In genomic region chr13:113411216-113412023, GRCh38 we compare ENCODE assay signal across 9 cellular contexts. TPM values are rescaled to one million over a fixed set of nuclear protein-coding genes. Genes with fewer than 3 reads are reported as not detected.
DNase-seq lines count a peak whose midpoint lies in the region; ATAC-seq and TF ChIP-seq lines count a peak whose summit lies in the region.
"Had no signal": no experiment of that assay in that cellular context is flagged by ENCODE, and none has a peak within 500 bp of the region (broad histone marks: within the 10 kb centered on the region; RNA-seq: fewer than 3 reads in every experiment).

No MANE protein-coding gene starts in this region.

- H3K4me3 ChIP-seq in PC-3 (ENCODE audit: low read length) (peak overlapping the region; percentile 73), trophoblast cell (ENCODE audit: low read depth, low read length) (no peak overlapping the region)

- intact Hi-C loops in PC-3 (cut with micrococcal nuclease) = no loop called here

- H2AFZ ChIP-seq in PC-3 (ENCODE audit: low read length) (peak overlapping the region; percentile 67), trophoblast cell (ENCODE audit: insufficient read depth, low read length, poor library complexity) (no peak overlapping the region)

- no peak overlapping the region for H3K4ac ChIP-seq in trophoblast cell (ENCODE audit: low read depth, low read length)

- H3K27ac ChIP-seq in PC-3 (ENCODE audit: low read length) = peak overlapping the region; percentile 100
- no peak overlapping the region for H3K27ac ChIP-seq in trophoblast cell (ENCODE audit: low read depth, low read length)

- H2AK5ac ChIP-seq in trophoblast cell (ENCODE audit: low read length) = peak overlapping the region; percentile 40

- peaks cover 20% of the 10 kb centered on the region for H3K4me1 ChIP-seq in PC-3 (ENCODE audit: insufficient read depth, low read length)
- H3K4me1 ChIP-seq in trophoblast cell (ENCODE audit: control insufficient read depth in 1 of 2, insufficient read depth in 2 of 2, low read length in 2 of 2) = peaks cover 10 to 12% of the 10 kb centered on the region in 2 experiments

- no peak overlapping the region for H3K14ac ChIP-seq in trophoblast cell (ENCODE audit: low read length)

- no peak overlapping the region for H3K18ac ChIP-seq in trophoblast cell (ENCODE audit: low read length)

- BruUV-seq in PC-3 (replicated peaks; lab: Mats Ljungman, UMichigan) = no TSS peak

- no peaks in the 10 kb centered on the region for H3K9me2 ChIP-seq in PC-3 (replicated peaks; ENCODE audit: low read length)

- H3K79me1 ChIP-seq in trophoblast cell (ENCODE audit: low read length) = no peaks in the 10 kb centered on the region

- DNase-seq in CD1c-positive myeloid dendritic cell (ENCODE audit: extremely low spot score) = peak; percentile 2
- peak; percentile 86 for DNase-seq in PC-3
- DNase-seq in trophoblast cell = peak in 1 of 2 donors; percentile 42
- no peak for DNase-seq in T-helper 9 cell
- no peak for DNase-seq in activated naive CD4-positive, alpha-beta T cell (lab: John Stamatoyannopoulos, UW)
- DNase-seq: NCI-H446 treated with DMSO at 0.1 percent for 48 hours had no signal

- POLR2A ChIA-PET in PC-3 (lab: Charles Lee; ENCODE audit: unreplicated experiment) = interaction anchor here (0.6 kb wide), 1 partner anchor 700 kb away, joined by 10 read pairs; no protein-coding TSS in a partner anchor

- H2BK5ac ChIP-seq in trophoblast cell (ENCODE audit: low read depth, low read length, poor library complexity) = no peak overlapping the region

- no peak overlapping the region for H3K23ac ChIP-seq in trophoblast cell (ENCODE audit: low read length)

- H4K91ac ChIP-seq in trophoblast cell (ENCODE audit: low read depth, low read length) = no peak overlapping the region

- H3K79me2 ChIP-seq in PC-3 (ENCODE audit: low read length) (no peaks in the 10 kb centered on the region), trophoblast cell (ENCODE audit: control insufficient read depth, insufficient read depth, low read length, poor library complexity) (no peaks in the 10 kb centered on the region)

- H2BK12ac ChIP-seq in trophoblast cell (ENCODE audit: low read length) = no peak overlapping the region

- H3K4me2 ChIP-seq in PC-3 (ENCODE audit: low read length) (peak overlapping the region; percentile 93), trophoblast cell (ENCODE audit: low read length) (no peak overlapping the region)

- H4K12ac ChIP-seq in trophoblast cell (ENCODE audit: low read depth, low read length) = no peak overlapping the region

- H2BK120ac ChIP-seq in trophoblast cell (ENCODE audit: insufficient read depth, low read length, poor library complexity) = no peak overlapping the region

- no peaks in the 10 kb centered on the region for H3K27me3 ChIP-seq in PC-3 (ENCODE audit: low read length)
- no peaks in the 10 kb centered on the region for H3K27me3 ChIP-seq in trophoblast cell (ENCODE audit: insufficient read depth, low read length)

- no CpG with 5 or more reads among the region's 30 CpGs for WGBS in trophoblast cell (ENCODE audit: extremely low coverage, insufficient coverage, insufficient read length)

- H3K9ac ChIP-seq in PC-3 (ENCODE audit: low read length) (peak overlapping the region; percentile 91), trophoblast cell (ENCODE audit: low read length) (no peak overlapping the region)

- H3K36me3 ChIP-seq in PC-3 (ENCODE audit: low read depth, low read length) (no peaks in the 10 kb centered on the region), trophoblast cell (ENCODE audit: control insufficient read depth in 1 of 2, insufficient read depth in 2 of 2, low read length in 2 of 2) (no peaks in the 10 kb centered on the region)

- H4K8ac ChIP-seq in trophoblast cell (ENCODE audit: low read depth, low read length) = no peak overlapping the region

- no peaks in the 10 kb centered on the region for H4K20me1 ChIP-seq in PC-3 (ENCODE audit: low read length)

- ATAC-seq in PC-3 = peak; percentile 73
- peak; percentile 37 for ATAC-seq in esophagus mucosa
- no peak for ATAC-seq in GM21528 (IDR thresholded peaks at IDR 0.05; ENCODE audit: low FRiP score, unreplicated experiment)
- no peak for ATAC-seq in HG03280 (IDR thresholded peaks at IDR 0.05; ENCODE audit: unreplicated experiment)

- H3F3A ChIP-seq in PC-3 (ENCODE audit: low read length, unreplicated experiment) = no peaks in the 10 kb centered on the region

- H3K9me3 ChIP-seq in PC-3 (ENCODE audit: low read length) (no peaks in the 10 kb centered on the region), trophoblast cell (ENCODE audit: insufficient read depth, low read depth, low read length) (peaks cover 4% of the 10 kb centered on the region)

- CTCF ChIA-PET in PC-3 (lab: Charles Lee) = interaction anchor here (0.6 kb wide), 1 partner anchor 18 kb away, joined by 3 read pairs; no protein-coding TSS in a partner anchor

- no peak for TF ChIP-seq CTCF in PC-3 (conservative IDR thresholded peaks at IDR 0.05; ENCODE audit: low read depth, low read length)

RNA-seq across cellular contexts. Expression of gene ADPRHL1, which starts 41.9 kb away (rescaled TPM):
- 9.7 and 10.3 TPM in 2 replicates for total RNA-seq in PC-3 (2014; rRNA removed)
- total RNA-seq in esophagus mucosa = 2.5 TPM
- polyA plus RNA-seq in trophoblast cell (2013) = 1.4 TPM in 2 replicates

RNA-seq across cellular contexts. Expression of gene GRTP1, which starts 47.5 kb away (rescaled TPM):
- total RNA-seq in PC-3 (2014; rRNA removed) (7.4 and 13.2 TPM in 2 replicates), esophagus mucosa (15.1 TPM)
- polyA plus RNA-seq in trophoblast cell (2013) = 8.6 and 8.7 TPM in 2 replicates

Comparison
In these comparisons a context has a peak if more than half of its experiments do, and no peak if none do; other contexts are left out.
1. DNase-seq: peak in CD1c-positive myeloid dendritic cell (single experiment) and PC-3 (single experiment); none in T-helper 9 cell (single experiment) and activated naive CD4-positive, alpha-beta T cell (0 of 4).
2. ATAC-seq: peak in PC-3 (single experiment) and esophagus mucosa (single experiment); none in GM21528 (single experiment) and HG03280 (single experiment).